1 cellular context compared by ENCODE assay signal in genomic region chr16:85377388-85378144, GRCh38.
TF ChIP-seq lines count a peak whose summit lies in the region.

No MANE protein-coding gene starts in this region.

TF ChIP-seq in K562, 482 proteins besides CTCF, POLR2A, EP300 and RAD21 (continued from another document and continues in another):
- TF ChIP-seq AFF4 (CRISPR knock-in tag; IDR thresholded peaks at IDR 0.05) (no peak), RBM17 (IDR thresholded peaks at IDR 0.05; ENCODE audit: borderline replicate concordance, low read depth, low read length) (no peak), ZFP1 (CRISPR knock-in tag; IDR thresholded peaks at IDR 0.05) (no peak), PYGO2 (tag; IDR thresholded peaks at IDR 0.05) (no peak), TBL1XR1 (IDR thresholded peaks at IDR 0.05; ENCODE audit: low read length in 2 of 2) (peak in 1 of 2 experiments; percentile 78; a peak in 2 of 4 replicates), NFE2 (IDR thresholded peaks at IDR 0.05; ENCODE audit: low read depth) (no peak), ZNF121 (CRISPR knock-in tag; conservative IDR thresholded peaks at IDR 0.05) (no peak; the same call in 1 of the 2 replicates), NKRF (IDR thresholded peaks at IDR 0.05; ENCODE audit: borderline replicate concordance) (no peak), CBFB (CRISPR knock-in tag; IDR thresholded peaks at IDR 0.05) (peak; percentile 93), POLR2AphosphoS2 (IDR thresholded peaks at IDR 0.05; ENCODE audit: low read length) (no peak), ARNT (IDR thresholded peaks at IDR 0.05) (no peak), ZMIZ1 (IDR thresholded peaks at IDR 0.05; ENCODE audit: low read depth in 2 of 2, low read length in 2 of 2) (peak in 1 of 2 experiments; percentile 61; a peak in 1 of 4 replicates), GABPB1 (CRISPR knock-in tag; IDR thresholded peaks at IDR 0.05) (0 out of 2 replicates have a peak, but pooled peaks have one; percentile 43), PHF20 (IDR thresholded peaks at IDR 0.05; ENCODE audit: partially characterized antibody) (no peak), FOXK2 (conservative IDR thresholded peaks at IDR 0.05 in 1 of 2, IDR thresholded peaks at IDR 0.05 in 1 of 2; ENCODE audit: low read depth in 2 of 2) (peak; percentile 70 to 77; a peak in 2 of 4 replicates), ESRRA (IDR thresholded peaks at IDR 0.05; ENCODE audit: borderline replicate concordance, low read depth) (peak; percentile 85; the same call in 1 of the 2 replicates), ZNF282 (CRISPR knock-in tag; IDR thresholded peaks at IDR 0.05) (no peak), SMARCA5 (IDR thresholded peaks at IDR 0.05) (peak; percentile 97), RERE (CRISPR knock-in tag; IDR thresholded peaks at IDR 0.05; ENCODE audit: borderline replicate concordance) (0 out of 2 replicates have a peak, but pooled peaks have one; percentile 63), KLF6 (CRISPR knock-in tag; IDR thresholded peaks at IDR 0.05; ENCODE audit: borderline replicate concordance) (no peak), SMAD4 (CRISPR knock-in tag; conservative IDR thresholded peaks at IDR 0.05) (peak; percentile 97), BRCA1 (IDR thresholded peaks at IDR 0.05) (no peak), BRCA1 (CRISPR knock-in tag; IDR thresholded peaks at IDR 0.05) (no peak), KAT7 (CRISPR knock-in tag; IDR thresholded peaks at IDR 0.05; ENCODE audit: borderline replicate concordance) (no peak), FOSL1 (tag; conservative IDR thresholded peaks at IDR 0.05) (0 out of 2 replicates have a peak, but pooled peaks have one; percentile 18), PTTG1 (tag; IDR thresholded peaks at IDR 0.05; ENCODE audit: low read depth) (no peak), ZNF589 (CRISPR knock-in tag; IDR thresholded peaks at IDR 0.05; ENCODE audit: low read depth) (no peak), CUX1 (CRISPR knock-in tag; IDR thresholded peaks at IDR 0.05) (no peak), CLOCK (CRISPR knock-in tag; IDR thresholded peaks at IDR 0.05; ENCODE audit: borderline replicate concordance) (no peak; the same call in 1 of the 2 replicates), USF2 (CRISPR knock-in tag; IDR thresholded peaks at IDR 0.05) (no peak), PCBP1 (IDR thresholded peaks at IDR 0.05; ENCODE audit: low read depth, low read length, poor library complexity, severe bottlenecking) (no peak)
